Comparison of ENCODE assay signal across 2 cellular contexts in the genomic region with DNA sequence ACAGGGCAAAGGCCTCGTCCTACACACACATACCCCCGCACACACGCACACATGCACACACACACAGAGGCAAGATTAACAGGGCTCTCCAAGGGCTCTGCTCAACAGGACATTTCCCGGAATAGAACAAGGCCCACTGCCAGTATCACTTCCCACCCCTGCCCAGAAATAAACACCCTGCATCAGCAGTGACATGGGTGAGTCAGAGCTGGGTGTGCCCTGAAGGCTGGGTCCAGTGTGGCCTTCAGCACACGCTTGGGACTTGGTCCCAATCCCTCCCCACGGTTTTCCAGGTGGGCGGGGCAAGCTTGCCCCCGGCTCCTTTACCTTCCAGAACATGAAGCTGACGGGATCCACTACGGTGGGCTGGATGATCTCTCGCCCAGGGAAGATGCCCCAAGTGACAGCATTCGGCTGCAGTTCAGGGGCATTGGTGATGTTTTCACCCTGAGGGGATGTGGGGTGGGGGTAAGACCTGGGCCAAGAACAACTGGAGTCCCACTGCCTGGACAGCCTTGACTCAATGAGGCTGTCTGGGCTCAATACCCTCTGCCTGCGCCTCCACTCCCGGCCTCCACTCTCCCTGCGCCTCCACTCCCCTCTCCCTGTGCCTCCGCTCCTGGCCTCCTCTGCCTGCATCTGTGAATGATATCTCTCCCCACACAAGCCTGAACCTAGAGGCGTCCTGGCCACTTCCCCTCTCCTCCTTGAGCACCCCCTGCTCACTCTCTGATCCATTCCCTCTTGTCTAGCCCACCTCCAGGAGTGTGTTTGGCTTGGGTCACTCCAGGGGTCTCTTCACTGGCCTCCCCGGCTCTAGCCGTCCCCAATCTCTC.
A peak's percentile ranks its signal among the peaks of the same experiment; 100 is the strongest.
TF ChIP-seq lines count a peak whose summit lies in the region.

No MANE protein-coding gene starts in this region.

TF ChIP-seq in liver, 16 proteins besides CTCF, POLR2A, EP300 and RAD21:
- TF ChIP-seq, protein P1, sequence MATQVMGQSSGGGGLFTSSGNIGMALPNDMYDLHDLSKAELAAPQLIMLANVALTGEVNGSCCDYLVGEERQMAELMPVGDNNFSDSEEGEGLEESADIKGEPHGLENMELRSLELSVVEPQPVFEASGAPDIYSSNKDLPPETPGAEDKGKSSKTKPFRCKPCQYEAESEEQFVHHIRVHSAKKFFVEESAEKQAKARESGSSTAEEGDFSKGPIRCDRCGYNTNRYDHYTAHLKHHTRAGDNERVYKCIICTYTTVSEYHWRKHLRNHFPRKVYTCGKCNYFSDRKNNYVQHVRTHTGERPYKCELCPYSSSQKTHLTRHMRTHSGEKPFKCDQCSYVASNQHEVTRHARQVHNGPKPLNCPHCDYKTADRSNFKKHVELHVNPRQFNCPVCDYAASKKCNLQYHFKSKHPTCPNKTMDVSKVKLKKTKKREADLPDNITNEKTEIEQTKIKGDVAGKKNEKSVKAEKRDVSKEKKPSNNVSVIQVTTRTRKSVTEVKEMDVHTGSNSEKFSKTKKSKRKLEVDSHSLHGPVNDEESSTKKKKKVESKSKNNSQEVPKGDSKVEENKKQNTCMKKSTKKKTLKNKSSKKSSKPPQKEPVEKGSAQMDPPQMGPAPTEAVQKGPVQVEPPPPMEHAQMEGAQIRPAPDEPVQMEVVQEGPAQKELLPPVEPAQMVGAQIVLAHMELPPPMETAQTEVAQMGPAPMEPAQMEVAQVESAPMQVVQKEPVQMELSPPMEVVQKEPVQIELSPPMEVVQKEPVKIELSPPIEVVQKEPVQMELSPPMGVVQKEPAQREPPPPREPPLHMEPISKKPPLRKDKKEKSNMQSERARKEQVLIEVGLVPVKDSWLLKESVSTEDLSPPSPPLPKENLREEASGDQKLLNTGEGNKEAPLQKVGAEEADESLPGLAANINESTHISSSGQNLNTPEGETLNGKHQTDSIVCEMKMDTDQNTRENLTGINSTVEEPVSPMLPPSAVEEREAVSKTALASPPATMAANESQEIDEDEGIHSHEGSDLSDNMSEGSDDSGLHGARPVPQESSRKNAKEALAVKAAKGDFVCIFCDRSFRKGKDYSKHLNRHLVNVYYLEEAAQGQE (IDR thresholded peaks at IDR 0.05): peak; percentile 88
- no peak for TF ChIP-seq TAF1 (conservative IDR thresholded peaks at IDR 0.05)
- peak; percentile 77 to 84 for TF ChIP-seq HNF4A (conservative IDR thresholded peaks at IDR 0.05)
- TF ChIP-seq YY1 (IDR thresholded peaks at IDR 0.05): peak; percentile 85
- peak; percentile 89 for TF ChIP-seq FOXA2 (IDR thresholded peaks at IDR 0.05)
- TF ChIP-seq, protein P2, sequence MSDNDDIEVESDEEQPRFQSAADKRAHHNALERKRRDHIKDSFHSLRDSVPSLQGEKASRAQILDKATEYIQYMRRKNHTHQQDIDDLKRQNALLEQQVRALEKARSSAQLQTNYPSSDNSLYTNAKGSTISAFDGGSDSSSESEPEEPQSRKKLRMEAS (IDR thresholded peaks at IDR 0.05): peak; percentile 97
- peak; percentile 97 for TF ChIP-seq NR2F2 (IDR thresholded peaks at IDR 0.05)
- TF ChIP-seq, protein P3, sequence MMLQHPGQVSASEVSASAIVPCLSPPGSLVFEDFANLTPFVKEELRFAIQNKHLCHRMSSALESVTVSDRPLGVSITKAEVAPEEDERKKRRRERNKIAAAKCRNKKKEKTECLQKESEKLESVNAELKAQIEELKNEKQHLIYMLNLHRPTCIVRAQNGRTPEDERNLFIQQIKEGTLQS (IDR thresholded peaks at IDR 0.05): peak; percentile 94
- TF ChIP-seq HNF4G (IDR thresholded peaks at IDR 0.05): peak; percentile 27
- peak; percentile 63 to 89 for TF ChIP-seq EGR1 (IDR thresholded peaks at IDR 0.05; ENCODE audit: low read depth in 2 of 2)
- TF ChIP-seq, protein P4, sequence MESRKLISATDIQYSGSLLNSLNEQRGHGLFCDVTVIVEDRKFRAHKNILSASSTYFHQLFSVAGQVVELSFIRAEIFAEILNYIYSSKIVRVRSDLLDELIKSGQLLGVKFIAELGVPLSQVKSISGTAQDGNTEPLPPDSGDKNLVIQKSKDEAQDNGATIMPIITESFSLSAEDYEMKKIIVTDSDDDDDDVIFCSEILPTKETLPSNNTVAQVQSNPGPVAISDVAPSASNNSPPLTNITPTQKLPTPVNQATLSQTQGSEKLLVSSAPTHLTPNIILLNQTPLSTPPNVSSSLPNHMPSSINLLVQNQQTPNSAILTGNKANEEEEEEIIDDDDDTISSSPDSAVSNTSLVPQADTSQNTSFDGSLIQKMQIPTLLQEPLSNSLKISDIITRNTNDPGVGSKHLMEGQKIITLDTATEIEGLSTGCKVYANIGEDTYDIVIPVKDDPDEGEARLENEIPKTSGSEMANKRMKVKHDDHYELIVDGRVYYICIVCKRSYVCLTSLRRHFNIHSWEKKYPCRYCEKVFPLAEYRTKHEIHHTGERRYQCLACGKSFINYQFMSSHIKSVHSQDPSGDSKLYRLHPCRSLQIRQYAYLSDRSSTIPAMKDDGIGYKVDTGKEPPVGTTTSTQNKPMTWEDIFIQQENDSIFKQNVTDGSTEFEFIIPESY (IDR thresholded peaks at IDR 0.05): no peak
- TF ChIP-seq FOXA1 (IDR thresholded peaks at IDR 0.05): peak; percentile 84
- peak; percentile 96 for TF ChIP-seq SP1 (IDR thresholded peaks at IDR 0.05)
- peak; percentile 98 to 99 for TF ChIP-seq JUND (IDR thresholded peaks at IDR 0.05)
- peak; percentile 90 to 95 for TF ChIP-seq RXRA (IDR thresholded peaks at IDR 0.05)
- TF ChIP-seq GABPA (IDR thresholded peaks at IDR 0.05 in 1 of 2, conservative IDR thresholded peaks at IDR 0.05 in 1 of 2): peak in 1 of 2 donors; percentile 60

TF ChIP-seq in HepG2, 621 proteins besides CTCF, POLR2A, EP300 and RAD21:
- TF ChIP-seq ZNF790 (CRISPR knock-in tag; IDR thresholded peaks at IDR 0.05; ENCODE audit: borderline replicate concordance) (no peak), ZNF605 (CRISPR knock-in tag; IDR thresholded peaks at IDR 0.05) (no peak), SMARCC2 (IDR thresholded peaks at IDR 0.05) (no peak), ZNF850 (CRISPR knock-in tag; conservative IDR thresholded peaks at IDR 0.05) (no peak), RBM39 (IDR thresholded peaks at IDR 0.05; ENCODE audit: low read depth, low read length, poor library complexity, severe bottlenecking) (no peak), NR2F2 (IDR thresholded peaks at IDR 0.05; ENCODE audit: borderline replicate concordance, low read depth) (no peak), ZMYM3 (CRISPR knock-in tag; IDR thresholded peaks at IDR 0.05) (no peak), RNF2 (conservative IDR thresholded peaks at IDR 0.05; ENCODE audit: low read depth) (no peak), ZNF709 (CRISPR knock-in tag; IDR thresholded peaks at IDR 0.05) (no peak), ZNF510 (CRISPR knock-in tag; IDR thresholded peaks at IDR 0.05; ENCODE audit: low read depth) (no peak), SAP130 (CRISPR knock-in tag; IDR thresholded peaks at IDR 0.05; ENCODE audit: low read depth) (no peak), PAF1 (CRISPR knock-in tag; IDR thresholded peaks at IDR 0.05) (no peak), NFIC (IDR thresholded peaks at IDR 0.05; ENCODE audit: low read length) (no peak), SATB2 (CRISPR knock-in tag; IDR thresholded peaks at IDR 0.05) (no peak), ZNF724P (CRISPR knock-in tag; IDR thresholded peaks at IDR 0.05; ENCODE audit: borderline replicate concordance) (no peak), NRL (CRISPR knock-in tag; IDR thresholded peaks at IDR 0.05; ENCODE audit: borderline replicate concordance) (no peak), ZSCAN9 (CRISPR knock-in tag; IDR thresholded peaks at IDR 0.05; ENCODE audit: borderline replicate concordance) (no peak), CEBPB (IDR thresholded peaks at IDR 0.05; ENCODE audit: borderline replicate concordance, low read depth, low read length) (no peak)
- TF ChIP-seq, protein P5, sequence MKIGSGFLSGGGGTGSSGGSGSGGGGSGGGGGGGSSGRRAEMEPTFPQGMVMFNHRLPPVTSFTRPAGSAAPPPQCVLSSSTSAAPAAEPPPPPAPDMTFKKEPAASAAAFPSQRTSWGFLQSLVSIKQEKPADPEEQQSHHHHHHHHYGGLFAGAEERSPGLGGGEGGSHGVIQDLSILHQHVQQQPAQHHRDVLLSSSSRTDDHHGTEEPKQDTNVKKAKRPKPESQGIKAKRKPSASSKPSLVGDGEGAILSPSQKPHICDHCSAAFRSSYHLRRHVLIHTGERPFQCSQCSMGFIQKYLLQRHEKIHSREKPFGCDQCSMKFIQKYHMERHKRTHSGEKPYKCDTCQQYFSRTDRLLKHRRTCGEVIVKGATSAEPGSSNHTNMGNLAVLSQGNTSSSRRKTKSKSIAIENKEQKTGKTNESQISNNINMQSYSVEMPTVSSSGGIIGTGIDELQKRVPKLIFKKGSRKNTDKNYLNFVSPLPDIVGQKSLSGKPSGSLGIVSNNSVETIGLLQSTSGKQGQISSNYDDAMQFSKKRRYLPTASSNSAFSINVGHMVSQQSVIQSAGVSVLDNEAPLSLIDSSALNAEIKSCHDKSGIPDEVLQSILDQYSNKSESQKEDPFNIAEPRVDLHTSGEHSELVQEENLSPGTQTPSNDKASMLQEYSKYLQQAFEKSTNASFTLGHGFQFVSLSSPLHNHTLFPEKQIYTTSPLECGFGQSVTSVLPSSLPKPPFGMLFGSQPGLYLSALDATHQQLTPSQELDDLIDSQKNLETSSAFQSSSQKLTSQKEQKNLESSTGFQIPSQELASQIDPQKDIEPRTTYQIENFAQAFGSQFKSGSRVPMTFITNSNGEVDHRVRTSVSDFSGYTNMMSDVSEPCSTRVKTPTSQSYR (CRISPR knock-in tag; IDR thresholded peaks at IDR 0.05; ENCODE audit: borderline replicate concordance): no peak
- TF ChIP-seq, protein P6, sequence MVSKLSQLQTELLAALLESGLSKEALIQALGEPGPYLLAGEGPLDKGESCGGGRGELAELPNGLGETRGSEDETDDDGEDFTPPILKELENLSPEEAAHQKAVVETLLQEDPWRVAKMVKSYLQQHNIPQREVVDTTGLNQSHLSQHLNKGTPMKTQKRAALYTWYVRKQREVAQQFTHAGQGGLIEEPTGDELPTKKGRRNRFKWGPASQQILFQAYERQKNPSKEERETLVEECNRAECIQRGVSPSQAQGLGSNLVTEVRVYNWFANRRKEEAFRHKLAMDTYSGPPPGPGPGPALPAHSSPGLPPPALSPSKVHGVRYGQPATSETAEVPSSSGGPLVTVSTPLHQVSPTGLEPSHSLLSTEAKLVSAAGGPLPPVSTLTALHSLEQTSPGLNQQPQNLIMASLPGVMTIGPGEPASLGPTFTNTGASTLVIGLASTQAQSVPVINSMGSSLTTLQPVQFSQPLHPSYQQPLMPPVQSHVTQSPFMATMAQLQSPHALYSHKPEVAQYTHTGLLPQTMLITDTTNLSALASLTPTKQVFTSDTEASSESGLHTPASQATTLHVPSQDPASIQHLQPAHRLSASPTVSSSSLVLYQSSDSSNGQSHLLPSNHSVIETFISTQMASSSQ (IDR thresholded peaks at IDR 0.05; ENCODE audit: low read depth): no peak
- TF ChIP-seq, protein P6 (CRISPR knock-in tag; IDR thresholded peaks at IDR 0.05; ENCODE audit: borderline replicate concordance): no peak
